23 cellular contexts compared by ENCODE assay signal in the genomic region with DNA sequence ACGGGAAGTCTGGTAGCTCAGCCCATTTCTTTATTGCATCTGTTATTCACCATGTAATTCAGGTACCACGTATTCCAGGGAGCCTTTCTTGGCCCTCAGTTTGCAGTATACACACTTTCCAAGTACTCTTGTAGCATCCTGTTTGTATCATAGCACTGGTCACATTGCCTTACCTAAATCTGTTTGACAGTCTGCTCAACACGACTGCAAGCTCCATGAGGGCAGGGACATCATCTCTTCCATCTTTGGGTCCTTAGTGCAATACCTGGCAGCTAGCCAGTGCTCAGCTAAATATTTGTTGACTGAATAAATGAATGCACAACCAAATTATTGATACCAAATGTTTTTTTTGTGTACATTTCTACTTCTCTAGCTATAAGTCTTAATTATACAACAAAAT. TPM values are rescaled to one million over a fixed set of nuclear protein-coding genes. Genes with fewer than 3 reads are reported as not detected.
"Had no signal": no experiment of that assay in that cellular context is flagged by ENCODE, and none has a peak within 500 bp of the region (broad histone marks: within the 10 kb centered on the region; RNA-seq: fewer than 3 reads in every experiment).

No MANE protein-coding gene starts in this region.

- H3K4me3 ChIP-seq: coronary artery, dorsolateral prefrontal cortex, esophagus squamous epithelium, gastrocnemius medialis, heart right ventricle, left lung, lower lobe of right lung, mucosa of descending colon had no signal

- DNase-seq: dorsolateral prefrontal cortex; effector CD4-positive, alpha-beta T cell; effector memory CD4-positive, alpha-beta T cell; erythroblast; esophagus squamous epithelium; foreskin fibroblast; foreskin melanocyte; gastrocnemius medialis; glutamatergic neuron; head of caudate nucleus; heart right ventricle; hippocampal formation; left cardiac atrium; left lung; left ventricle myocardium superior; lower lobe of right lung; mesenchymal stem cell; mucosa of descending colon; naive thymus-derived CD4-positive, alpha-beta T cell had no signal

- H3K27ac ChIP-seq: coronary artery, dorsolateral prefrontal cortex, epithelial cell of prostate, esophagus squamous epithelium, gastrocnemius medialis, heart right ventricle, left lung, lower lobe of right lung had no signal

- H3K4me1 ChIP-seq: esophagus squamous epithelium, gastrocnemius medialis, left lung, lower lobe of right lung had no signal

- H3K27me3 ChIP-seq: esophagus squamous epithelium, gastrocnemius medialis, left lung had no signal

- FAIRE-seq: colon, keratinocyte had no signal

- H3K36me3 ChIP-seq: esophagus squamous epithelium, gastrocnemius medialis, heart right ventricle, left lung, lower lobe of right lung had no signal

- H3K9me3 ChIP-seq: esophagus squamous epithelium, gastrocnemius medialis, heart right ventricle, left lung, lower lobe of right lung, mucosa of descending colon had no signal

RNA-seq across cellular contexts. Expression of gene IL1RL1, which starts 33.0 kb away (rescaled TPM):
- polyA plus RNA-seq: naive thymus-derived CD4-positive, alpha-beta T cell had no signal
